In the genomic region with DNA sequence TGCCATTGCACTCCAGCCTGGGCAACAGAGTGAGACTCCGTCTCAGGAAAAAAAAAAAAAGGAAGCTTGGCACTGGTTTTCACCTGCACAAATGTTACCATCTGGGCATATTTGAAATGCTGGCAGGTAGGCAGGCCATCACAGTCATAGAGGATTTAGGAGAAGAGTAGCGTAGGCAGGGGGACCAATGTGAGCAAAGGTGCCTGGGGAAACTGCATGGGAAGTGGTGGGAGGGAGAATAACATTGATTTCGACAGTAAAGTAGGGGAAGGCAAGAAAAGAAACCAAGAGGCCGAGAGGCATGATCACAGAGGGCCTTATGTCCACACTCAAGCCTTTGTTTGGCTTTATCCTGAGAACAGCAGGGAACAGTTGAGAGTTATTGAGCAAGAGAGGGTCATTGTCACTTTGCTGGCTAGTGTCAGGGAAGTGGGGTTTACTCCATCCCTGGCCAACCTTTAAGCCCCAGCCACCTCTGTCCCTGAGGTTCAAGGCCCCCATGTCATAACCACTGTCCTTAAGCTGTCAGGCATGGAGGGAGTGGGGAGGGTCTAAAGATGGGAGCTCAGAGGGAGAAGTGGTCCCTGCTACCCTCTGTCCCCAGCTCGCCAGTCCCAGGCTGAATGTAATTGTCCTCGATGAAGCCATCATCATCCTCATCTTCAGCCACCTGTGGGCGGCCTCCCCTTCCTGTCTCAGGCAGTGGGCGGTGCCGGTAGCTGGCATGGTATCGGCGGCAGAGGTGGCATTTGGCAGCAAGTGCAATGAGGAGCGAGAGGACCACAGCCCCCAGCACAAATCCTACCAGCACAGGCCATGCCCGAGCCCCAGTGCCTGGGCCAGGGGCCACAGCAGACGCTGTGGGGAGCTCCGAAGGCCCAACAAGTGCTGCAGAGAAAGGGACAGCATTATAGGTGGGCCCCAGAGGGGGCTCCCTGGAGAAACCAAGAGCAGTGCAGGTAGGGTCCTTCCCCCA, we compare ENCODE assay signal across 23 cellular contexts. TPM values are rescaled to one million over a fixed set of nuclear protein-coding genes. Genes with fewer than 3 reads are reported as not detected.
DNase-seq lines count a peak whose midpoint lies in the region; ATAC-seq, FAIRE-seq and TF ChIP-seq lines count a peak whose summit lies in the region.
"Had no signal": no experiment of that assay in that cellular context is flagged by ENCODE, and none has a peak within 500 bp of the region (broad histone marks: within the 10 kb centered on the region; RNA-seq: fewer than 3 reads in every experiment).

No MANE protein-coding gene starts in this region.

- TF ChIP-seq EP300 in sigmoid colon (IDR thresholded peaks at IDR 0.05): no peak

- H3K9ac ChIP-seq in kidney (ENCODE audit: low read length in 2 of 2): no peak overlapping the region
- H3K9ac ChIP-seq: GM23248 had no signal

- H3K4me3 ChIP-seq in H7 (ENCODE audit: insufficient read depth, low read depth, low read length) (no peak overlapping the region), RWPE2 (ENCODE audit: severe bottlenecking) (no peak overlapping the region), kidney (ENCODE audit: low read length in 2 of 2) (no peak overlapping the region), sigmoid colon (no peak overlapping the region)
- H3K4me3 ChIP-seq: adrenal gland, GM23248, heart right ventricle, tibial artery had no signal

- no peak for FAIRE-seq in kidney (lab: Jason Lieb, UNC)
- FAIRE-seq: HTR-8/SVneo had no signal

- H3K27ac ChIP-seq in RWPE2 (ENCODE audit: poor library complexity, severe bottlenecking) (no peak overlapping the region), kidney (ENCODE audit: low read depth in 2 of 2, low read length in 2 of 2) (no peak overlapping the region), sigmoid colon (no peak overlapping the region)
- H3K27ac ChIP-seq: adrenal gland, GM23248, heart right ventricle, tibial artery had no signal

- H3K4me1 ChIP-seq in RWPE2 (ENCODE audit: insufficient read depth, poor library complexity, severe bottlenecking): peaks cover 3% of the 10 kb centered on the region
- H3K4me1 ChIP-seq in kidney (ENCODE audit: control insufficient read depth in 1 of 2, insufficient read depth in 1 of 2, low read depth in 1 of 2, low read length in 2 of 2): peaks cover 17 to 23% of the 10 kb centered on the region in 2 donors
- no peaks in the 10 kb centered on the region for H3K4me1 ChIP-seq in sigmoid colon
- H3K4me1 ChIP-seq: adrenal gland, heart right ventricle, tibial artery had no signal

- intact Hi-C loops in kidney (cut with DNase I) (no loop called here), sigmoid colon (cut with DNase I) (no loop called here)

- no peak for TF ChIP-seq POLR2A in sigmoid colon (IDR thresholded peaks at IDR 0.05)

- DNase-seq in H7 (peak; percentile 25), RWPE2 (ENCODE audit: low spot score) (peak; percentile 44), kidney (peak; percentile 63), sigmoid colon (peak; percentile 55), glomerular visceral epithelial cell (ENCODE audit: extremely low spot score) (no peak), GM03348 (ENCODE audit: low spot score) (no peak)
- DNase-seq: activated CD8-positive, alpha-beta memory T cell treated with anti-CD3 and anti-CD28 coated beads, Interleukin-2, amount 10 ng/mL, durations not matched to agents 7 days and 5 days; activated effector memory CD4-positive, alpha-beta T cell treated with Interleukin-2 at 50 U/mL for 16 hours; adrenal gland; central memory CD4-positive, alpha-beta T cell; DMS153; effector memory CD8-positive, alpha-beta T cell; GM23248; heart right ventricle; NCI-H1417 treated with DMSO at 0.1 percent for 48 hours had no signal

- no peaks in the 10 kb centered on the region for H3K36me3 ChIP-seq in H7 (replicated peaks; ENCODE audit: control insufficient read depth, insufficient read depth, low read length)
- H3K36me3 ChIP-seq in RWPE2 (ENCODE audit: low read depth): no peaks in the 10 kb centered on the region
- no peaks in the 10 kb centered on the region for H3K36me3 ChIP-seq in kidney (ENCODE audit: control insufficient read depth in 1 of 2, insufficient read depth in 2 of 2, low read length in 2 of 2)
- no peaks in the 10 kb centered on the region for H3K36me3 ChIP-seq in sigmoid colon
- H3K36me3 ChIP-seq: adrenal gland, heart right ventricle had no signal

- ATAC-seq in RWPE2 (ENCODE audit: low read depth) (no peak), GM18867 (IDR thresholded peaks at IDR 0.05; ENCODE audit: unreplicated experiment) (no peak), GM19455 (IDR thresholded peaks at IDR 0.05; ENCODE audit: unreplicated experiment) (no peak)
- ATAC-seq: activated CD4-positive, CD25-positive, alpha-beta regulatory T cell treated with anti-CD3 and anti-CD28 coated beads, Interleukin-2, amount 50 U/mL, for 24 hours; activated CD8-positive, alpha-beta memory T cell treated with anti-CD3 and anti-CD28 coated beads, Interleukin-2, amount 10 ng/mL, durations not matched to agents 7 days and 5 days; effector memory CD8-positive, alpha-beta T cell; stimulated activated effector memory CD8-positive, alpha-beta T cell treated with anti-CD3 and anti-CD28 coated beads, Interleukin-12 subunit alpha, Interleukin-12 subunit beta, amount 100 ng/mL, for 72 hours had no signal

- no peaks in the 10 kb centered on the region; the same call in 1 of the 2 replicates for H3K27me3 ChIP-seq in H7 (ENCODE audit: control insufficient read depth, insufficient read depth, low read length)
- H3K27me3 ChIP-seq in RWPE2 (ENCODE audit: insufficient read depth, poor library complexity, severe bottlenecking): no peaks in the 10 kb centered on the region
- H3K27me3 ChIP-seq in sigmoid colon: peaks cover 0 to 4% (median 3%) of the 10 kb centered on the region in 3 donors
- H3K27me3 ChIP-seq: adrenal gland, heart right ventricle had no signal

- H3K9me3 ChIP-seq in RWPE2 (ENCODE audit: severe bottlenecking): no peaks in the 10 kb centered on the region
- no peaks in the 10 kb centered on the region for H3K9me3 ChIP-seq in kidney (ENCODE audit: control insufficient read depth in 1 of 2, low read length in 2 of 2)
- no peaks in the 10 kb centered on the region for H3K9me3 ChIP-seq in sigmoid colon
- H3K9me3 ChIP-seq: adrenal gland, heart right ventricle, tibial artery had no signal

- 84 to 89% methylated on average over 15 of the region's 15 CpGs for WGBS in sigmoid colon, 2 donors

- TF ChIP-seq CTCF in RWPE2 (IDR thresholded peaks at IDR 0.05; ENCODE audit: poor library complexity, severe bottlenecking): no peak
- TF ChIP-seq CTCF in kidney (IDR thresholded peaks at IDR 0.05; ENCODE audit: borderline replicate concordance, extremely low read depth, insufficient read depth): no peak
- TF ChIP-seq CTCF in sigmoid colon (IDR thresholded peaks at IDR 0.05): no peak

RNA-seq across cellular contexts. Expression of a gene that starts 2.9 kb away (rescaled TPM):
- 1.5 and 2.0 TPM in 2 replicates for total RNA-seq in H7 (2014; rRNA removed; shearing (Covaris generic))
- total RNA-seq in kidney (21.1 TPM), sigmoid colon (1 to 10 TPM in 1 of 4 donors, not detected in 3; 2.1 TPM)
- polyA plus RNA-seq in kidney (ENCODE audit: insufficient read depth, low read depth, low replicate concordance) (33.3 TPM), sigmoid colon (10 to 100 TPM; 44.6 to 68.5 (median 64.3) TPM)
- total RNA-seq: activated CD8-positive, alpha-beta memory T cell treated with anti-CD3 and anti-CD28 coated beads, Interleukin-2, amount 10 ng/mL, durations not matched to agents 7 days and 5 days; adrenal gland; GM23248; heart right ventricle; SK-MEL-5 had no signal
- polyA plus RNA-seq: adrenal gland, GM23248, heart right ventricle, neural cell had no signal

RNA-seq across cellular contexts. Expression of a gene that starts 12.7 kb away (rescaled TPM):
- total RNA-seq in H7 (2014; rRNA removed; shearing (Covaris generic)): 11.1 and 13.0 TPM in 2 replicates
- total RNA-seq in kidney: 17.5 TPM
- 22.0 TPM for polyA plus RNA-seq in kidney (ENCODE audit: insufficient read depth, low read depth, low replicate concordance)
- total RNA-seq in sigmoid colon: not detected
- polyA plus RNA-seq in sigmoid colon: 10 to 100 TPM; 29.4 to 41.7 (median 29.6) TPM
- total RNA-seq: activated CD8-positive, alpha-beta memory T cell treated with anti-CD3 and anti-CD28 coated beads, Interleukin-2, amount 10 ng/mL, durations not matched to agents 7 days and 5 days; GM23248; SK-MEL-5 had no signal
- polyA plus RNA-seq: GM23248, neural cell had no signal

RNA-seq across cellular contexts. Expression of a gene that starts 18.3 kb away (rescaled TPM):
- total RNA-seq in H7 (2014; rRNA removed; shearing (Covaris generic)): 2.6 and 5.4 TPM in 2 replicates
- total RNA-seq in kidney (46.3 TPM), sigmoid colon (10 to 100 TPM in 3 of 4 donors, 1 to 10 TPM in 1; 8.8 to 33.8 (median 10.2) TPM)
- polyA plus RNA-seq in kidney (ENCODE audit: insufficient read depth, low read depth, low replicate concordance) (15.0 TPM), sigmoid colon (1 to 10 TPM; 1.2 to 9.5 (median 1.8) TPM)
- total RNA-seq: GM23248 had no signal
- polyA plus RNA-seq: neural cell had no signal

RNA-seq across cellular contexts. Expression of a gene that starts 55.1 kb away (rescaled TPM):
- 0.48 TPM in 1 of 2 replicates, not detected in the other for total RNA-seq in H7 (2014; rRNA removed; shearing (Covaris generic))
- 0.25 TPM for total RNA-seq in kidney
- not detected for polyA plus RNA-seq in kidney (ENCODE audit: insufficient read depth, low read depth, low replicate concordance)
- not detected for total RNA-seq in sigmoid colon
- not detected for polyA plus RNA-seq in sigmoid colon
- total RNA-seq: activated CD8-positive, alpha-beta memory T cell treated with anti-CD3 and anti-CD28 coated beads, Interleukin-2, amount 10 ng/mL, durations not matched to agents 7 days and 5 days; GM23248; SK-MEL-5 had no signal
- polyA plus RNA-seq: GM23248, neural cell had no signal

Comparison
In these comparisons a context has a peak if more than half of its experiments do, and no peak if none do; other contexts are left out.
1. DNase-seq: peak in H7 (single experiment), RWPE2 (single experiment), kidney (single experiment) and sigmoid colon (single experiment); none in glomerular visceral epithelial cell (single experiment) and GM03348 (single experiment).
2. RNA of a gene that starts 12.7 kb away (total RNA-seq): 17.5 TPM in kidney (single experiment) and 11.1 to 13.0 TPM in H7; not detected in sigmoid colon; every median in the first group is over 10 times any median in the second.